ENCODE assay signal across 23 cellular contexts in genomic region chr18:79469751-79470150, GRCh38.
"Had no signal": no experiment of that assay in that cellular context is flagged by ENCODE, and none has a peak within 500 bp of the region (broad histone marks: within the 10 kb centered on the region; RNA-seq: fewer than 3 reads in every experiment).

No MANE protein-coding gene starts in this region.

- H3K79me2 ChIP-seq: parathyroid adenoma had no signal

- H3K4me1 ChIP-seq: colonic mucosa, foreskin keratinocyte, lower lobe of right lung, parathyroid adenoma had no signal

- H3K9me3 Mint-ChIP-seq: natural killer cell treated with Interleukin-12 subunit alpha and Interleukin-12 subunit beta and Interleukin-15 and Interleukin-18, amount 100 ng/mL, for 72 hours had no signal

- FAIRE-seq: endothelial cell of umbilical vein, kidney had no signal

- H3K27ac Mint-ChIP-seq: natural killer cell treated with Interleukin-12 subunit alpha and Interleukin-12 subunit beta and Interleukin-15 and Interleukin-18, amount 100 ng/mL, for 72 hours had no signal

- H3K9ac ChIP-seq: parathyroid adenoma had no signal

- DNase-seq: colonic mucosa; dermis blood vessel endothelial cell; erythroblast; foreskin keratinocyte; kidney; left cardiac atrium; left ventricle myocardium inferior; lower lobe of right lung; mesenchymal stem cell; midbrain; retina; sigmoid colon; stimulated activated CD4-positive, alpha-beta T cell treated with anti-CD3 and anti-CD28 coated beads, Interleukin-2, amount 100 ng/mL, for 24 hours; stimulated activated CD4-positive, alpha-beta T cell treated with anti-CD3 and anti-CD28 coated beads, Interleukin-4, amount 100 ng/mL, for 4 hours; stomach; substantia nigra; trophoblast cell had no signal

- H3K9me3 ChIP-seq: colonic mucosa, lower lobe of right lung, prostate gland, sigmoid colon, stomach, thoracic aorta had no signal

- H3K4me3 Mint-ChIP-seq: natural killer cell treated with Interleukin-12 subunit alpha and Interleukin-12 subunit beta and Interleukin-15 and Interleukin-18, amount 100 ng/mL, for 72 hours had no signal

- H3K27me3 ChIP-seq: colonic mucosa, foreskin keratinocyte, sigmoid colon, stomach had no signal

- H3K36me3 ChIP-seq: colonic mucosa, prostate gland had no signal

- H3K27me3 Mint-ChIP-seq: natural killer cell treated with Interleukin-12 subunit alpha and Interleukin-12 subunit beta and Interleukin-15 and Interleukin-18, amount 100 ng/mL, for 72 hours had no signal

- H2AFZ ChIP-seq: parathyroid adenoma had no signal

- H3K27ac ChIP-seq: colonic mucosa, foreskin keratinocyte, left ventricle myocardium inferior, lower lobe of right lung, parathyroid adenoma, sigmoid colon, stomach, thoracic aorta had no signal

- H3K4me3 ChIP-seq: colonic mucosa, left ventricle myocardium inferior, lower lobe of right lung, prostate gland, sigmoid colon, skin epidermis, stomach, thoracic aorta had no signal

- H3K36me3 Mint-ChIP-seq: natural killer cell treated with Interleukin-12 subunit alpha and Interleukin-12 subunit beta and Interleukin-15 and Interleukin-18, amount 100 ng/mL, for 72 hours had no signal

- ATAC-seq: left cardiac atrium, lower lobe of right lung had no signal
